In genomic region chr4:173736840-173737239, GRCh38 we compare ENCODE assay signal across 23 cellular contexts.
DNase-seq lines count a peak whose midpoint lies in the region; ATAC-seq and TF ChIP-seq lines count a peak whose summit lies in the region.
"Had no signal": no experiment of that assay in that cellular context is flagged by ENCODE, and none has a peak within 500 bp of the region (broad histone marks: within the 10 kb centered on the region; RNA-seq: fewer than 3 reads in every experiment).

No MANE protein-coding gene starts in this region.

- H3K4ac ChIP-seq in IMR-90 (ENCODE audit: low read depth, low read length) (no peak overlapping the region), mesenchymal stem cell (ENCODE audit: low read depth in 1 of 2, low read length in 2 of 2) (no peak overlapping the region)

- H4K8ac ChIP-seq in IMR-90 (ENCODE audit: low read depth in 2 of 2, low read length in 2 of 2) (no peak overlapping the region), mesenchymal stem cell (ENCODE audit: low read length) (no peak overlapping the region)

- no peaks in the 10 kb centered on the region for H4K20me1 ChIP-seq in IMR-90 (ENCODE audit: insufficient read depth, low read length)
- H4K20me1 ChIP-seq: BLaER1 treated with 17β-estradiol and CSF1 and Interleukin-3, amounts not matched to agents 10 nM and 100 nM had no signal

- H3K27me3 ChIP-seq in AG04450 (ENCODE audit: control insufficient read depth, insufficient read depth, low read length) (no peaks in the 10 kb centered on the region), IMR-90 (ENCODE audit: control insufficient read depth, insufficient read depth, low read length) (no peaks in the 10 kb centered on the region; the same call in 1 of the 2 replicates), mesenchymal stem cell (ENCODE audit: control insufficient read depth in 1 of 2, insufficient read depth in 1 of 2, low read length in 2 of 2) (no peaks in the 10 kb centered on the region)
- H3K27me3 ChIP-seq: BLaER1 treated with 17β-estradiol and CSF1 and Interleukin-3, amounts not matched to agents 10 nM and 100 nM had no signal

- H2AK5ac ChIP-seq in IMR-90 (ENCODE audit: low read depth, low read length) = no peak overlapping the region
- H2AK5ac ChIP-seq in mesenchymal stem cell (ENCODE audit: low read length, severe bottlenecking) = no peak overlapping the region

- H3K4me3 ChIP-seq in AG04450 (ENCODE audit: low read depth, low read length) (no peak overlapping the region), IMR-90 (ENCODE audit: insufficient read depth, low read depth, low read length) (no peak overlapping the region), mesenchymal stem cell (ENCODE audit: insufficient read depth in 1 of 2, low read depth in 1 of 2, low read length in 2 of 2) (no peak overlapping the region)
- H3K4me3 ChIP-seq: BLaER1 treated with 17β-estradiol and CSF1 and Interleukin-3, amounts not matched to agents 10 nM and 100 nM; GM12878; SK-N-MC had no signal

- peak; percentile 83 for ATAC-seq in IMR-90 (ENCODE audit: low read depth)
- no peak for ATAC-seq in GM18498 (IDR thresholded peaks at IDR 0.05; ENCODE audit: unreplicated experiment)
- no peak for ATAC-seq in SK-N-SH treated with all-trans-retinoic acid at 6 μM for 48 hours
- ATAC-seq: CD8-positive, alpha-beta T cell; GM12878; HepG2; Panc1 had no signal

- H2BK120ac ChIP-seq in IMR-90 (ENCODE audit: low read depth, low read length) = no peak overlapping the region
- no peak overlapping the region for H2BK120ac ChIP-seq in mesenchymal stem cell (ENCODE audit: low read depth, low read length)

- in situ Hi-C loops in IMR-90 (cut with MboI; ENCODE audit: low sequenced_read_pairs) = no loop called here

- H3K9ac ChIP-seq in IMR-90 (ENCODE audit: low read depth, low read length) (no peak overlapping the region), mesenchymal stem cell (ENCODE audit: low read length) (no peak overlapping the region)
- H3K9ac ChIP-seq: BLaER1 treated with 17β-estradiol and CSF1 and Interleukin-3, amounts not matched to agents 10 nM and 100 nM; KMS-11 had no signal

- DNase-seq in AG04450 (ENCODE audit: low read depth, low spot score) = peak; percentile 1
- peak; percentile 39 for DNase-seq in IMR-90
- DNase-seq in fibroblast of peridontal ligament (ENCODE audit: extremely low read depth) = peak; percentile 3
- peak; percentile 88 for DNase-seq in mesenchymal stem cell
- no peak for DNase-seq in nephron progenitor cell
- DNase-seq: Calu3; CD8-positive, alpha-beta T cell; DMS53; EL; GOT3; NCI-H1048; NCI-H1436; NCI-H1930; NCI-H345; NCI-H524 treated with DMSO at 0.1 percent for 48 hours had no signal

- no peak for TF ChIP-seq POLR2A in IMR-90 (IDR thresholded peaks at IDR 0.05; ENCODE audit: low read depth, low read length)

- H2BK5ac ChIP-seq in IMR-90 (ENCODE audit: low read depth, low read length, poor library complexity, severe bottlenecking) (no peak overlapping the region), mesenchymal stem cell (ENCODE audit: low read depth, low read length, poor library complexity, severe bottlenecking) (no peak overlapping the region)

- no peak overlapping the region for H4K5ac ChIP-seq in IMR-90 (ENCODE audit: low read depth, low read length)

- no peak overlapping the region for H2AK9ac ChIP-seq in IMR-90 (replicated peaks; ENCODE audit: low read depth, low read length, poor library complexity)

- no peak overlapping the region for H3K4me2 ChIP-seq in IMR-90 (ENCODE audit: low read depth, low read length)
- H3K4me2 ChIP-seq in mesenchymal stem cell (ENCODE audit: low read length, poor library complexity, severe bottlenecking) = no peak overlapping the region
- H3K4me2 ChIP-seq: BLaER1 treated with 17β-estradiol and CSF1 and Interleukin-3, amounts not matched to agents 10 nM and 100 nM; KMS-11 had no signal

- H3K36me3 Mint-ChIP-seq in nephron progenitor cell (ENCODE audit: low read depth) = no peaks in the 10 kb centered on the region
- H3K36me3 Mint-ChIP-seq: CD8-positive, alpha-beta T cell had no signal

- H3K56ac ChIP-seq in IMR-90 (ENCODE audit: extremely low read depth, insufficient read depth, low read length) = no peak overlapping the region

- H3K79me1 ChIP-seq in IMR-90 (ENCODE audit: low read depth in 1 of 2, low read length in 2 of 2) = no peaks in the 10 kb centered on the region
- no peaks in the 10 kb centered on the region for H3K79me1 ChIP-seq in mesenchymal stem cell (replicated peaks; ENCODE audit: low read length, poor library complexity, severe bottlenecking)

- H2BK20ac ChIP-seq in IMR-90 (ENCODE audit: low read depth, low read length) = no peak overlapping the region

- H3K23ac ChIP-seq in IMR-90 (ENCODE audit: low read depth, low read length) (no peak overlapping the region), mesenchymal stem cell (ENCODE audit: low read length in 2 of 2) (no peak overlapping the region)

- TF ChIP-seq RAD21 in IMR-90 (IDR thresholded peaks at IDR 0.05; ENCODE audit: low read length) = no peak

- H3K27ac ChIP-seq in AG04450 (ENCODE audit: low read depth, low read length) (no peak overlapping the region), IMR-90 (ENCODE audit: insufficient read depth, low read length) (no peak overlapping the region), mesenchymal stem cell (ENCODE audit: low read length, poor library complexity, severe bottlenecking) (no peak overlapping the region)
- H3K27ac ChIP-seq: BLaER1 treated with 17β-estradiol and CSF1 and Interleukin-3, amounts not matched to agents 10 nM and 100 nM; KMS-11; SK-N-MC had no signal

- intact Hi-C loops in IMR-90 (cut with micrococcal nuclease) = no loop called here

- POLR2A ChIA-PET in AG04450 (lab: Yijun Ruan, JAX) = no interaction called here
- POLR2A ChIA-PET in IMR-90 (lab: Charles Lee; ENCODE audit: unreplicated experiment) = no interaction called here

- H3K9me3 ChIP-seq in AG04450 (ENCODE audit: control insufficient read depth, insufficient read depth, low read length) (no peaks in the 10 kb centered on the region), IMR-90 (ENCODE audit: control insufficient read depth, insufficient read depth, low read length) (no peaks in the 10 kb centered on the region), mesenchymal stem cell (ENCODE audit: control insufficient read depth, low read length) (peaks cover 4% of the 10 kb centered on the region)

- CTCF ChIA-PET in AG04450 (lab: Charles Lee) = no interaction called here
- CTCF ChIA-PET in IMR-90 (lab: Yijun Ruan, JAX) = no interaction called here

- BruUV-seq in IMR-90 (replicated peaks; lab: Mats Ljungman, UMichigan) = no TSS peak

- H3K4me1 Mint-ChIP-seq in nephron progenitor cell = no peaks in the 10 kb centered on the region

- dilution Hi-C loops in IMR-90 (cut with HindIII; ENCODE audit: low sequenced_read_pairs, unreplicated experiment) = no loop called here

- no peaks in the 10 kb centered on the region for H3K9me3 Mint-ChIP-seq in nephron progenitor cell
- H3K9me3 Mint-ChIP-seq: CD8-positive, alpha-beta T cell had no signal

- H3K14ac ChIP-seq in IMR-90 (replicated peaks; ENCODE audit: low read depth, low read length) (no peak overlapping the region), mesenchymal stem cell (ENCODE audit: low read length in 2 of 2) (no peak overlapping the region)

- no peaks in the 10 kb centered on the region for H3K36me3 ChIP-seq in IMR-90 (ENCODE audit: control insufficient read depth, insufficient read depth, low read length)
- H3K36me3 ChIP-seq in mesenchymal stem cell (ENCODE audit: control insufficient read depth in 1 of 2, insufficient read depth in 2 of 2, low read depth in 1 of 2, low read length in 2 of 2) = no peaks in the 10 kb centered on the region
- H3K36me3 ChIP-seq: BLaER1 treated with 17β-estradiol and CSF1 and Interleukin-3, amounts not matched to agents 10 nM and 100 nM had no signal

- H4K91ac ChIP-seq in IMR-90 (ENCODE audit: insufficient read depth, low read depth, low read length) = no peak overlapping the region
- no peak overlapping the region for H4K91ac ChIP-seq in mesenchymal stem cell (ENCODE audit: low read length)

- H3K27me3 Mint-ChIP-seq in nephron progenitor cell (ENCODE audit: low read depth, poor library complexity) = peaks cover 2% of the 10 kb centered on the region

- WGBS in IMR-90 (ENCODE audit: extremely low coverage in 2 of 2, insufficient read length in 1 of 2), 2 experiments = 0% methylated on average over 1 of the region's 1 CpG; no CpG with 5 or more reads in 1 of the 2 experiments
- WGBS in mesenchymal stem cell = 0% methylated on average over 1 of the region's 1 CpG

- H2BK15ac ChIP-seq in IMR-90 (ENCODE audit: low read depth, low read length) = no peak overlapping the region
- no peak overlapping the region for H2BK15ac ChIP-seq in mesenchymal stem cell (ENCODE audit: low read depth, poor library complexity, severe bottlenecking)

- no peak overlapping the region for H2AFZ ChIP-seq in IMR-90 (replicated peaks; ENCODE audit: low read length, poor library complexity)
- no peak overlapping the region for H2AFZ ChIP-seq in mesenchymal stem cell (ENCODE audit: low read depth, low read length)

- H3K9me1 ChIP-seq in IMR-90 (ENCODE audit: insufficient read depth, low read length) = no peaks in the 10 kb centered on the region

- no peak overlapping the region for H2BK12ac ChIP-seq in mesenchymal stem cell (ENCODE audit: low read length in 2 of 2)

- no peak overlapping the region for H3K4me3 Mint-ChIP-seq in nephron progenitor cell
- H3K4me3 Mint-ChIP-seq: CD8-positive, alpha-beta T cell had no signal

- no peak for TF ChIP-seq CTCF in AG04450 (IDR thresholded peaks at IDR 0.05; ENCODE audit: low read depth, low read length)
- TF ChIP-seq CTCF in IMR-90 (conservative IDR thresholded peaks at IDR 0.05; ENCODE audit: low read depth, low read length) = no peak
- no peak for TF ChIP-seq CTCF in nephron progenitor cell (IDR thresholded peaks at IDR 0.05)

- no peak overlapping the region for H3K18ac ChIP-seq in IMR-90 (ENCODE audit: low read depth, low read length)
- no peak overlapping the region for H3K18ac ChIP-seq in mesenchymal stem cell (ENCODE audit: low read depth in 1 of 2, low read length in 2 of 2)

- no peaks in the 10 kb centered on the region; the same call in 1 of the 2 replicates for H3K4me1 ChIP-seq in IMR-90 (ENCODE audit: control insufficient read depth, insufficient read depth, low read length)
- no peaks in the 10 kb centered on the region for H3K4me1 ChIP-seq in mesenchymal stem cell (ENCODE audit: control insufficient read depth, insufficient read depth, low read depth, low read length)
- H3K4me1 ChIP-seq: BLaER1 treated with 17β-estradiol and CSF1 and Interleukin-3, amounts not matched to agents 10 nM and 100 nM had no signal

- no peak overlapping the region for H3K27ac Mint-ChIP-seq in nephron progenitor cell
- H3K27ac Mint-ChIP-seq: CD8-positive, alpha-beta T cell had no signal

TF ChIP-seq in IMR-90, 13 proteins besides CTCF, POLR2A, EP300 and RAD21:
- peak; percentile 60 for TF ChIP-seq CEBPB (IDR thresholded peaks at IDR 0.05; ENCODE audit: low read depth, low read length)
- no peak for TF ChIP-seq MXI1 (IDR thresholded peaks at IDR 0.05; ENCODE audit: borderline replicate concordance, low read depth, low read length)

TF ChIP-seq in SK-N-SH treated with all-trans-retinoic acid at 6 μM for 48 hours, 23 proteins besides CTCF, POLR2A, EP300 and RAD21 (continues in another document):
- no peak for TF ChIP-seq PPARA (CRISPR knock-in tag; IDR thresholded peaks at IDR 0.05; ENCODE audit: borderline replicate concordance)
